11 cellular contexts compared by ENCODE assay signal in the genomic region with DNA sequence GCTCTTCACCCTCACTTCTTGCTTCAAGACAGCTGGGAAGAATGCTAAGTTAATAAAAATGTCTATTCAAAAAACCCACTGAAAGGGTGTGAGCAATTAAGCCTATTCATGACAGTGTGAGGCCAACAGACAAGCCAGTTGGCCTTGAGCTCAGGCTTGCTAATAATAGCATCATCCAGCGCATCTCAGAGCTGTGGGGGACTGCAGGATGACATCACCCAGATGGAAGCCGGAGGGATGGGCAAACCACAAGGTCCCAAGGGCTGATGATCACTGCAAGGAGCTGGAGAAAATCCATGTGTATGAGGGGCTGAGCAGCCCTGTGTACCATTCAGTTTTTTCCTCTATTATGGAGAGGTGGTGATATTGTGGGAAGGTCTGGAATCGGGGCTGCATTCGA.
DNase-seq lines count a peak whose midpoint lies in the region; TF ChIP-seq lines count a peak whose summit lies in the region.
"Had no signal": no experiment of that assay in that cellular context is flagged by ENCODE, and none has a peak within 500 bp of the region (broad histone marks: within the 10 kb centered on the region; RNA-seq: fewer than 3 reads in every experiment).

No MANE protein-coding gene starts in this region.

- no peak for TF ChIP-seq POLR2A in uterus (IDR thresholded peaks at IDR 0.05)

- H3K4me1 ChIP-seq in uterus (peaks cover 0 to 4% of the 10 kb centered on the region in 2 donors), H9 (ENCODE audit: insufficient read depth, low read length) (no peaks in the 10 kb centered on the region)

- H3K27me3 ChIP-seq in uterus, result no peaks in the 10 kb centered on the region
- no peaks in the 10 kb centered on the region for H3K27me3 ChIP-seq in H9 (ENCODE audit: insufficient read depth, low read length)

- H3K4me1 Mint-ChIP-seq in brain, result peaks cover 19% of the 10 kb centered on the region
- H3K4me1 Mint-ChIP-seq in H9, result peaks cover 6 to 7% of the 10 kb centered on the region in 2 experiments; a peak in 2 of 4 replicates
- H3K4me1 Mint-ChIP-seq: naive B cell had no signal

- no peak overlapping the region for H3K56ac ChIP-seq in H9 (ENCODE audit: insufficient read length, low read depth, low read length)

- H3T11ph ChIP-seq in H9 (ENCODE audit: low read length), result no peak overlapping the region

- no peak overlapping the region for H3K4ac ChIP-seq in H9 (ENCODE audit: low read depth, low read length)

- intact Hi-C loops in uterus (cut with DNase I; ENCODE audit: low total_unique reads), result no loop called here

- H3K9ac ChIP-seq in H9 (ENCODE audit: extremely low read depth, insufficient read length, low read length), result no peak overlapping the region

- no peak overlapping the region for H3K18ac ChIP-seq in H9 (ENCODE audit: insufficient read length, low read depth, low read length)

- no peak overlapping the region for H3K4me2 ChIP-seq in H9 (ENCODE audit: insufficient read depth, insufficient read length, low read length)

- peak overlapping the region; percentile 75 to 79 for H3K27ac ChIP-seq in uterus
- no peak overlapping the region for H3K27ac ChIP-seq in H9 (ENCODE audit: insufficient read length, low read depth, low read length)
- H3K27ac ChIP-seq: 22Rv1 had no signal

- no peak overlapping the region for H4K8ac ChIP-seq in H9 (replicated peaks; ENCODE audit: insufficient read length, low read depth, low read length)

- H4K91ac ChIP-seq in H9 (ENCODE audit: insufficient read length, low read depth, low read length), result no peak overlapping the region

- no peak overlapping the region for H3K4me3 Mint-ChIP-seq in brain
- H3K4me3 Mint-ChIP-seq in H9, result no peak overlapping the region
- H3K4me3 Mint-ChIP-seq: naive B cell had no signal

- no peak overlapping the region for H2BK5ac ChIP-seq in H9 (ENCODE audit: insufficient read length, low read length)

- H2BK120ac ChIP-seq in H9 (ENCODE audit: low read depth, low read length, poor library complexity, severe bottlenecking), result no peak overlapping the region

- no peak for TF ChIP-seq CTCF in brain (conservative IDR thresholded peaks at IDR 0.05)
- no peak for TF ChIP-seq CTCF in uterus (IDR thresholded peaks at IDR 0.05)
- TF ChIP-seq CTCF in H9 (conservative IDR thresholded peaks at IDR 0.05), result no peak

- H3K4me3 ChIP-seq in uterus, result no peak overlapping the region

- no CpG with 5 or more reads among the region's 4 CpGs for WGBS in H9 (ENCODE audit: extremely low coverage, insufficient read length, low lambda C conversion rate)

- DNase-seq in DMS 273 (lab: John Stamatoyannopoulos, UW; ENCODE audit: unreplicated experiment), result peak; percentile 17
- no peak for DNase-seq in DMS 273 treated with DMSO at 0.1 percent for 48 hours (lab: John Stamatoyannopoulos, UW)
- DNase-seq in iris pigment epithelial cell (ENCODE audit: low read depth), result peak; percentile 95
- DNase-seq in uterus, result peak; percentile 70 to 81
- DNase-seq in amygdala (lab: John Stamatoyannopoulos, UW), result no peak
- no peak for DNase-seq in H9
- no peak for DNase-seq in NCI-H1105 treated with DMSO at 0.1 percent for 48 hours (lab: John Stamatoyannopoulos, UW)
- DNase-seq: MM.1S, naive B cell had no signal

- H3K36me3 Mint-ChIP-seq in brain, result no peaks in the 10 kb centered on the region
- no peaks in the 10 kb centered on the region; a peak in 1 of 7 replicates for H3K36me3 Mint-ChIP-seq in H9 (ENCODE audit: insufficient read depth in 1 of 3, low read depth in 3 of 3)
- H3K36me3 Mint-ChIP-seq: naive B cell had no signal

- no peak overlapping the region for H2BK12ac ChIP-seq in H9 (ENCODE audit: insufficient read length, low read depth, low read length)

- no peaks in the 10 kb centered on the region for H4K20me1 ChIP-seq in H9 (ENCODE audit: control insufficient read depth, insufficient read depth, insufficient read length)

- no peak overlapping the region for H3K23ac ChIP-seq in H9 (ENCODE audit: insufficient read length, low read depth, low read length)

- no peak overlapping the region for H2AFZ ChIP-seq in H9 (ENCODE audit: low read length)

- no peak overlapping the region for H2BK20ac ChIP-seq in H9 (ENCODE audit: low read depth, low read length, poor library complexity, severe bottlenecking)

- H3K36me3 ChIP-seq in uterus, result no peaks in the 10 kb centered on the region

- H3K27me3 Mint-ChIP-seq in brain (no peaks in the 10 kb centered on the region), H9 (ENCODE audit: low read depth) (no peaks in the 10 kb centered on the region)

- no peak overlapping the region for H2AK5ac ChIP-seq in H9 (ENCODE audit: insufficient read length, low read length)

- H3K14ac ChIP-seq in H9 (ENCODE audit: insufficient read depth, low read length), result no peak overlapping the region

- peak overlapping the region; percentile 9 to 87 (median 46) for H3K27ac Mint-ChIP-seq in brain
- no peak overlapping the region for H3K27ac Mint-ChIP-seq in H9
- H3K27ac Mint-ChIP-seq: naive B cell had no signal

- H3K23me2 ChIP-seq in H9 (ENCODE audit: insufficient read length, low read depth, low read length, poor library complexity, severe bottlenecking), result no peaks in the 10 kb centered on the region

- H3K9me3 Mint-ChIP-seq in brain (peaks cover 0 to 6% (median 4%) of the 10 kb centered on the region in 5 experiments), H9 (peaks cover 2% of the 10 kb centered on the region in 2 experiments; a peak in 2 of 5 replicates)

- no peak overlapping the region for H4K5ac ChIP-seq in H9 (ENCODE audit: insufficient read length, low read depth, low read length)

- H3K79me1 ChIP-seq in H9 (ENCODE audit: insufficient read depth, low read depth, low read length, poor library complexity, severe bottlenecking), result no peaks in the 10 kb centered on the region

- no peak overlapping the region for H2BK15ac ChIP-seq in H9 (ENCODE audit: low read depth, low read length)

- no peaks in the 10 kb centered on the region for H3K79me2 ChIP-seq in H9 (ENCODE audit: insufficient read depth, low read length)

- no peaks in the 10 kb centered on the region for H3K9me3 ChIP-seq in uterus
- no peaks in the 10 kb centered on the region for H3K9me3 ChIP-seq in H9 (ENCODE audit: control insufficient read depth, low read depth, low read length)

Comparison
In these comparisons a context has a peak if more than half of its experiments do, and no peak if none do; other contexts are left out.
1. DNase-seq: peak in DMS 273 (single experiment), iris pigment epithelial cell (single experiment) and uterus (2 of 2); none in DMS 273 treated with DMSO at 0.1 percent for 48 hours (single experiment), amygdala (0 of 56), H9 (single experiment) and NCI-H1105 treated with DMSO at 0.1 percent for 48 hours (single experiment).
2. H3K27ac Mint-ChIP-seq: peak in brain (5 of 5); none in H9 (0 of 3).